ENCODE assay signal across 8 cellular contexts in genomic region chr11:119533931-119534694, GRCh38.
DNase-seq lines count a peak whose midpoint lies in the region; ATAC-seq and TF ChIP-seq lines count a peak whose summit lies in the region.

No MANE protein-coding gene starts in this region.

- H3K27me3 ChIP-seq in SJCRH30 (no peaks in the 10 kb centered on the region), parathyroid adenoma (ENCODE audit: control insufficient read depth, insufficient read depth, low read length) (no peaks in the 10 kb centered on the region)

- DNase-seq in activated gamma-delta T cell treated with Interleukin-2 at 50 U/mL for 16 hours (peak; percentile 31), activated gamma-delta T cell (lab: John Stamatoyannopoulos, UW) (no peak), M059J (ENCODE audit: low read depth) (peak; percentile 56), SJCRH30 (peak; percentile 65 to 79), Right ventricle myocardium inferior (ENCODE audit: missing footprints) (peak; percentile 88), cortex of kidney (lab: John Stamatoyannopoulos, UW) (no peak)
- peak in 1 of 2 donors; percentile 73 for DNase-seq in activated naive CD4-positive, alpha-beta T cell treated with anti-CD3 and anti-CD28 coated beads, Interleukin-2, amount 50 U/mL, for 72 hours (ENCODE audit: low spot score in 2 of 2)

- no peaks in the 10 kb centered on the region for H3K9me3 ChIP-seq in SJCRH30 (replicated peaks)
- no peaks in the 10 kb centered on the region for H3K9me3 ChIP-seq in parathyroid adenoma (ENCODE audit: control insufficient read depth, low read length)

- H3K9me3 Mint-ChIP-seq in activated naive CD4-positive, alpha-beta T cell treated with anti-CD3 and anti-CD28 coated beads, Interleukin-2, amount 50 U/mL, for 72 hours, result no peaks in the 10 kb centered on the region

- no peaks in the 10 kb centered on the region for H3K36me3 Mint-ChIP-seq in activated naive CD4-positive, alpha-beta T cell treated with anti-CD3 and anti-CD28 coated beads, Interleukin-2, amount 50 U/mL, for 72 hours

- no peak overlapping the region for H3K27ac ChIP-seq in SJCRH30
- no peak overlapping the region for H3K27ac ChIP-seq in parathyroid adenoma

- intact Hi-C loops in Right ventricle myocardium inferior (cut with DNase I), result loop anchor here (2.0 kb wide), 1 partner anchor 53 kb away; no protein-coding TSS in a partner anchor

- H2AFZ ChIP-seq in parathyroid adenoma, result no peak overlapping the region

- H3K79me2 ChIP-seq in parathyroid adenoma, result no peaks in the 10 kb centered on the region

- no peak overlapping the region for H3K4me3 ChIP-seq in SJCRH30
- no peak overlapping the region for H3K4me3 ChIP-seq in parathyroid adenoma (ENCODE audit: low read depth, low read length)

- H3K36me3 ChIP-seq in SJCRH30 (no peaks in the 10 kb centered on the region), parathyroid adenoma (ENCODE audit: control insufficient read depth, insufficient read depth, low read length) (no peaks in the 10 kb centered on the region)

- ATAC-seq in activated naive CD4-positive, alpha-beta T cell treated with anti-CD3 and anti-CD28 coated beads, Interleukin-2, amount 50 U/mL, for 72 hours, result peak; percentile 64 to 85
- ATAC-seq in Right ventricle myocardium inferior, result peak; percentile 72

- H3K4me1 ChIP-seq in SJCRH30 (peaks cover 5% of the 10 kb centered on the region; the same call in 1 of the 2 replicates), parathyroid adenoma (no peaks in the 10 kb centered on the region)

- H3K4me2 ChIP-seq in parathyroid adenoma (ENCODE audit: low read length), result no peak overlapping the region

- peak; percentile 79 for TF ChIP-seq CTCF in parathyroid adenoma (IDR thresholded peaks at IDR 0.05)

- H3K9ac ChIP-seq in parathyroid adenoma, result no peak overlapping the region

- peak overlapping the region in 1 of 2 donors; percentile 89 for H3K27ac Mint-ChIP-seq in activated naive CD4-positive, alpha-beta T cell treated with anti-CD3 and anti-CD28 coated beads, Interleukin-2, amount 50 U/mL, for 72 hours

Comparison
In these comparisons a context has a peak if more than half of its experiments do, and no peak if none do; other contexts are left out.
1. DNase-seq: peak in activated gamma-delta T cell treated with Interleukin-2 at 50 U/mL for 16 hours (single experiment), M059J (single experiment), SJCRH30 (2 of 2) and Right ventricle myocardium inferior (single experiment); none in activated gamma-delta T cell (single experiment) and cortex of kidney (single experiment).